Comparison of ENCODE assay signal across 30 cellular contexts in the genomic region with DNA sequence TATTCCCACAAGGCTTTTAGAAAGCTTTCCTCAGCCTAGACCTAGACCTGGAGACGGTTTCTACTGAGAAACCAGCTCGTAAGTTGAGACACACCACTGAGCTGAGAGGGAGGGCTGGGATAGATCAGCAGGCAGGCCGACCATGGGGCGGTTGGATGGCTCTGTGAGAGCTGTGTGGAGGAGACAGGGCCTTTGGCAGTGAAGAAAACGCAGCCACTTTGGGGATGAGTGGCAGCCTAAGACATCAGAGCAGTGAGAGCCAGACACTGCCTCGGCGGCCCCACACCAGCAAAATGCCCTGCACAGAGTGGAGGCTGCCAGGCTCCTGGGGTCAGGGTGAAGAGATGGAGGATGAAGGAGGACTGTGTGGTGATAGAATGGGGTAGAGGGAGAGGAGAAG. TPM values are rescaled to one million over a fixed set of nuclear protein-coding genes. Genes with fewer than 3 reads are reported as not detected.
"Had no signal": no experiment of that assay in that cellular context is flagged by ENCODE, and none has a peak within 500 bp of the region (broad histone marks: within the 10 kb centered on the region; RNA-seq: fewer than 3 reads in every experiment).

No MANE protein-coding gene starts in this region.

- H3K4me1 ChIP-seq: breast epithelium, pancreas, psoas muscle, suprapubic skin, tibial artery had no signal

- H3K9me3 ChIP-seq: pancreas, psoas muscle, suprapubic skin had no signal

- H3K4me3 Mint-ChIP-seq: naive B cell; nephron progenitor cell; T-helper 2 cell treated with Interferon-gamma antibody and Interleukin-4, amounts not matched to agents 5 μg/mL and 100 μg/mL, for 36 hours had no signal

- H3K27ac ChIP-seq: breast epithelium, hepatocyte, pancreas, psoas muscle, suprapubic skin, tibial artery, VCaP had no signal

- H3K27ac Mint-ChIP-seq: nephron progenitor cell; T-helper 2 cell treated with Interferon-gamma antibody and Interleukin-4, amounts not matched to agents 5 μg/mL and 100 μg/mL, for 36 hours had no signal

- H3K36me3 ChIP-seq: breast epithelium, pancreas, suprapubic skin, tibial artery had no signal

- H3K4me3 ChIP-seq: breast epithelium, hepatocyte, pancreas, psoas muscle, smooth muscle cell, suprapubic skin, tibial artery had no signal

- ATAC-seq: left ventricle myocardium superior, pancreas, psoas muscle had no signal

- H3K9me3 Mint-ChIP-seq: T-helper 2 cell treated with Interferon-gamma antibody and Interleukin-4, amounts not matched to agents 5 μg/mL and 100 μg/mL, for 36 hours had no signal

- H3K27me3 ChIP-seq: breast epithelium had no signal

- DNase-seq: activated CD4-positive, alpha-beta T cell treated with anti-CD3 and anti-CD28 coated beads for 4 hours; activated CD4-positive, alpha-beta T cell treated with anti-CD3 and anti-CD28 coated beads, Interleukin-2, amount 50 U/mL, for 48 hours; activated effector memory CD4-positive, alpha-beta T cell treated with Interleukin-2 at 50 U/mL for 16 hours; activated naive CD4-positive, alpha-beta T cell treated with anti-CD3 and anti-CD28 coated beads, Interleukin-2, amount 50 U/mL, for 16 hours; amniotic stem cell; central memory CD4-positive, alpha-beta T cell; effector memory CD4-positive, alpha-beta T cell; islet precursor cell; left ventricle myocardium superior; mammary epithelial cell; naive B cell; nephron progenitor cell; pancreas; psoas muscle; stimulated activated CD4-positive, alpha-beta T cell treated with anti-CD3 and anti-CD28 coated beads, Interleukin-1b, Interleukin-23, amount 100 ng/mL, for 48 hours; stimulated activated CD4-positive, alpha-beta T cell treated with anti-CD3 and anti-CD28 coated beads, Interleukin-4, amount 100 ng/mL, for 4 hours; stimulated activated CD8-positive, alpha-beta memory T cell treated with anti-CD3 and anti-CD28 coated beads, Interleukin-4, amount 100 ng/mL, for 48 hours; stimulated activated naive CD4-positive, alpha-beta T cell; T-helper 1 cell; tibial artery had no signal

RNA-seq across cellular contexts. Expression of gene CACNA2D4, which starts 46.0 kb away (rescaled TPM):
- total RNA-seq: frontal cortex, smooth muscle cell had no signal
- polyA plus RNA-seq: mammary epithelial cell had no signal

RNA-seq across cellular contexts. Expression of gene LRTM2, which starts 52.1 kb away (rescaled TPM):
- total RNA-seq: breast epithelium, dermis microvascular lymphatic vessel endothelial cell, epithelial cell of proximal tubule, hepatocyte, left ventricle myocardium superior, mammary epithelial cell, pancreas, psoas muscle, smooth muscle cell, ureter had no signal
- polyA plus RNA-seq: hepatocyte, mammary epithelial cell, pancreas, psoas muscle, smooth muscle cell had no signal
